Comparison of ENCODE assay signal across 3 cellular contexts in genomic region chr6:148963738-148964137, GRCh38.
TF ChIP-seq lines count a peak whose summit lies in the region.

No MANE protein-coding gene starts in this region.

TF ChIP-seq in GM23338, 12 proteins besides CTCF, POLR2A, EP300 and RAD21 (continues in another document):
- TF ChIP-seq ZNF462 (CRISPR knock-in tag; IDR thresholded peaks at IDR 0.05): no peak

TF ChIP-seq in WTC11, 78 proteins besides CTCF, POLR2A, EP300 and RAD21:
- TF ChIP-seq USF2 (CRISPR knock-in tag; IDR thresholded peaks at IDR 0.05): peak; percentile 66
- no peak for TF ChIP-seq ZNF532 (CRISPR knock-in tag; IDR thresholded peaks at IDR 0.05; ENCODE audit: borderline replicate concordance)

TF ChIP-seq in H1, 55 proteins besides CTCF, POLR2A, EP300 and RAD21:
- TF ChIP-seq ATF3 (IDR thresholded peaks at IDR 0.05; ENCODE audit: insufficient read depth, low read depth, low read length): no peak
- no peak for TF ChIP-seq HDAC6 (IDR thresholded peaks at IDR 0.05; ENCODE audit: low read depth, low read length)
- no peak for TF ChIP-seq TCF12 (IDR thresholded peaks at IDR 0.05; ENCODE audit: low read depth, low read length)
- TF ChIP-seq TAF1 (IDR thresholded peaks at IDR 0.05; ENCODE audit: low read depth, low read length): no peak
- TF ChIP-seq ZNF274 (IDR thresholded peaks at IDR 0.05; ENCODE audit: borderline replicate concordance, extremely low read depth, low read length): no peak
- TF ChIP-seq POU5F1 (IDR thresholded peaks at IDR 0.05; ENCODE audit: low read depth, low read length): no peak
- TF ChIP-seq MAX (IDR thresholded peaks at IDR 0.05): no peak
- no peak for TF ChIP-seq CHD1 (IDR thresholded peaks at IDR 0.05; ENCODE audit: low read depth, low read length)
- TF ChIP-seq RBBP5 (IDR thresholded peaks at IDR 0.05; ENCODE audit: borderline replicate concordance, low read depth, low read length): no peak
- TF ChIP-seq NRF1 (IDR thresholded peaks at IDR 0.05; ENCODE audit: low read depth, low read length): no peak
